Comparison of ENCODE assay signal across 11 cellular contexts in the genomic region with DNA sequence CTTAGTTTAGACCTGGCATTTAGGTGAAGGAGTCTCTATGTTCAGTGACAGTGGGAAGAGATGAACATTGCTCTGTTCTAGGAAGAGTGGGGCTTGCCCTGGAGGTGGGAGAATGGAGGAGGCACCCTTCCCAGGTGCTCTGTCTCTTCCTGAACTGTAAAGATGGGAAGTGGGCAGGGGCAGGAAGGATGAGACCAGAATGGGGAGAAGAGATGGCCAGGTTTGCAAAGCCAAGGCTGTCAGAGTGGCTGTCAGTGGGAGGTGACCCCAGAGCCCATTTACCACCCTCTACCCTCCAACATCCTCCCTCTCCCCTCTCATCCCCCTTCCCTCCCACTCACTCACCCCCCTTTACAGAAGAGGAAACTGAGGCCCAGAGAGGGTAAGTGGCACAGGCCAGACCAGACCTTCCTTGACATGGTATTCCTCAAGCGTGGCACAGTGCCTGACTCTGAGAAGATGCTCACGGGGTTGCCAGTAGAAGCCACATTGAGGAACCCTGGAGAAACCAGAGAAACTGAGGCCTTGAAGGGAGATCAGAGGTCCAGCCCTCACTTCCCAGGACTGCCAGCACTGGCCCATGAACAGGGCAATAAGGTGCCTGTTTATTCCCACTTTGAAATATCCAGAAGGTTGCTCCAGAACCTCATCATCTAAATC. TPM values are rescaled to one million over a fixed set of nuclear protein-coding genes. Genes with fewer than 3 reads are reported as not detected.
DNase-seq lines count a peak whose midpoint lies in the region; ATAC-seq, FAIRE-seq and TF ChIP-seq lines count a peak whose summit lies in the region.
"Had no signal": no experiment of that assay in that cellular context is flagged by ENCODE, and none has a peak within 500 bp of the region (broad histone marks: within the 10 kb centered on the region; RNA-seq: fewer than 3 reads in every experiment).

No MANE protein-coding gene starts in this region.

- H3K4me3 ChIP-seq in adipocyte (ENCODE audit: low read length) (no peak overlapping the region), muscle layer of duodenum (ENCODE audit: low read depth in 1 of 2, low read length in 2 of 2) (no peak overlapping the region), tibial nerve (no peak overlapping the region)

- ATAC-seq in activated T-cell treated with anti-CD3 and anti-CD28 coated beads, Interleukin-2, amount 50 U/mL, for 4 hours, result no peak

- H3K27ac ChIP-seq in muscle layer of duodenum (ENCODE audit: low read length), result peak overlapping the region; percentile 96
- peak overlapping the region; percentile 83 to 99 (median 96) for H3K27ac ChIP-seq in tibial nerve

- no peaks in the 10 kb centered on the region for H3K27me3 ChIP-seq in adipocyte (replicated peaks; ENCODE audit: control insufficient read depth, insufficient read depth, low read length)
- H3K27me3 ChIP-seq in muscle layer of duodenum (ENCODE audit: low read depth, low read length), result no peaks in the 10 kb centered on the region
- no peaks in the 10 kb centered on the region for H3K27me3 ChIP-seq in tibial nerve

- DNase-seq in activated T-cell treated with anti-CD3 and anti-CD28 coated beads, Interleukin-2, amount 50 U/mL, for 4 hours, result no peak
- DNase-seq in activated T-cell treated with anti-CD3 and anti-CD28 coated beads, Interleukin-2, amount 50 U/mL, for 48 hours, result no peak
- no peak for DNase-seq in adipocyte (ENCODE audit: low read depth)
- DNase-seq in tibial nerve (ENCODE audit: low spot score in 2 of 2), result no peak
- no peak for DNase-seq in LoVo (ENCODE audit: low spot score)
- DNase-seq in stimulated activated CD4-positive, alpha-beta T cell treated with anti-CD3 and anti-CD28 coated beads, Interleukin-4, amount 100 ng/mL, for 24 hours, result no peak
- no peak for DNase-seq in GM19239 (ENCODE audit: insufficient read length, low spot score)
- DNase-seq: activated CD4-positive, alpha-beta T cell treated with anti-CD3 and anti-CD28 coated beads for 1 hour; NCI-H69 had no signal

- H3K4me3 Mint-ChIP-seq in activated T-cell treated with anti-CD3 and anti-CD28 coated beads, Interleukin-2, amount 50 U/mL, for 4 hours, result peak overlapping the region; percentile 73

- H3K36me3 Mint-ChIP-seq in activated T-cell treated with anti-CD3 and anti-CD28 coated beads, Interleukin-2, amount 50 U/mL, for 4 hours (ENCODE audit: insufficient read depth), result no peaks in the 10 kb centered on the region

- no peak for FAIRE-seq in GM19239 (lab: Jason Lieb, UNC)

- TF ChIP-seq CTCF in tibial nerve (IDR thresholded peaks at IDR 0.05), result no peak

- H3K4me1 ChIP-seq in adipocyte (ENCODE audit: control insufficient read depth, insufficient read depth, low read length) (peaks cover 36% of the 10 kb centered on the region), muscle layer of duodenum (ENCODE audit: control insufficient read depth in 1 of 2, insufficient read depth in 2 of 2, low read length in 2 of 2) (peaks cover 28 to 64% of the 10 kb centered on the region in 2 donors), tibial nerve (peaks cover 0 to 89% (median 60%) of the 10 kb centered on the region in 4 donors)

- WGBS in tibial nerve, 2 donors, result 87 to 94% methylated on average over 2 of the region's 2 CpGs

- H3K9me3 Mint-ChIP-seq in activated T-cell treated with anti-CD3 and anti-CD28 coated beads, Interleukin-2, amount 50 U/mL, for 4 hours, result no peaks in the 10 kb centered on the region

- TF ChIP-seq POLR2A in tibial nerve (IDR thresholded peaks at IDR 0.05), result no peak

- H3K4me1 Mint-ChIP-seq in activated T-cell treated with anti-CD3 and anti-CD28 coated beads, Interleukin-2, amount 50 U/mL, for 4 hours (ENCODE audit: low read depth), result peaks cover 58% of the 10 kb centered on the region

- peaks cover under 1% of the 10 kb centered on the region for H3K36me3 ChIP-seq in adipocyte (ENCODE audit: control insufficient read depth, insufficient read depth, low read length, severe bottlenecking)
- peaks cover 0 to 1% of the 10 kb centered on the region in 2 donors for H3K36me3 ChIP-seq in muscle layer of duodenum (ENCODE audit: control insufficient read depth in 1 of 2, insufficient read depth in 2 of 2, low read length in 2 of 2)
- H3K36me3 ChIP-seq in tibial nerve, result peaks cover 0 to 6% (median 0%) of the 10 kb centered on the region in 3 donors

- no peak for TF ChIP-seq EP300 in tibial nerve (IDR thresholded peaks at IDR 0.05)

- H3K9me3 ChIP-seq in adipocyte (ENCODE audit: control insufficient read depth, low read length) (no peaks in the 10 kb centered on the region), muscle layer of duodenum (ENCODE audit: control insufficient read depth in 1 of 2, low read length in 2 of 2) (no peaks in the 10 kb centered on the region), tibial nerve (no peaks in the 10 kb centered on the region)

- H3K9ac ChIP-seq in adipocyte (ENCODE audit: low read length), result peak overlapping the region; percentile 77

- H3K27me3 Mint-ChIP-seq in activated T-cell treated with anti-CD3 and anti-CD28 coated beads, Interleukin-2, amount 50 U/mL, for 4 hours (ENCODE audit: low read depth), result no peaks in the 10 kb centered on the region

RNA-seq across cellular contexts. Expression of gene IGSF8, which starts 1.4 kb away (rescaled TPM):
- total RNA-seq in activated T-cell treated with anti-CD3 and anti-CD28 coated beads, Interleukin-2, amount 50 U/mL, for 4 hours, result 10 to 100 TPM; 30.5 to 45.7 (median 43.1) TPM
- 10 to 100 TPM; 42.6 to 73.9 (median 50.7) TPM for total RNA-seq in tibial nerve

RNA-seq across cellular contexts. Expression of gene ATP1A2, which starts 15.7 kb away (rescaled TPM):
- not detected for total RNA-seq in activated T-cell treated with anti-CD3 and anti-CD28 coated beads, Interleukin-2, amount 50 U/mL, for 4 hours
- 100 to 1,000 TPM; 173 to 211 (median 201) TPM for total RNA-seq in tibial nerve
- total RNA-seq: GM12878 had no signal

RNA-seq across cellular contexts. Expression of gene KCNJ9, which starts 18.5 kb away (rescaled TPM):
- not detected for total RNA-seq in activated T-cell treated with anti-CD3 and anti-CD28 coated beads, Interleukin-2, amount 50 U/mL, for 4 hours
- under 1 TPM in 1 of 4 donors, not detected in 3; 0.60 TPM for total RNA-seq in tibial nerve
- total RNA-seq: GM12878 had no signal

RNA-seq across cellular contexts. Expression of gene KCNJ10, which starts 29.9 kb away (rescaled TPM):
- under 1 TPM in 1 of 3 donors, not detected in 2; 0.32 TPM for total RNA-seq in activated T-cell treated with anti-CD3 and anti-CD28 coated beads, Interleukin-2, amount 50 U/mL, for 4 hours
- total RNA-seq in tibial nerve, result 10 to 100 TPM in 1 of 4 donors, 1 to 10 TPM in 3; 6.5 to 13.5 (median 8.8) TPM

RNA-seq across cellular contexts. Expression of gene ATP1A4, which starts 51.6 kb away (rescaled TPM):
- total RNA-seq in activated T-cell treated with anti-CD3 and anti-CD28 coated beads, Interleukin-2, amount 50 U/mL, for 4 hours, result not detected
- total RNA-seq in tibial nerve, result 1 to 10 TPM in 3 of 4 donors, under 1 TPM in 1; 0.90 to 5.0 (median 2.1) TPM

Comparison
In these comparisons a context has a peak if more than half of its experiments do, and no peak if none do; other contexts are left out.
1. RNA of gene ATP1A2, which starts 15.7 kb away (total RNA-seq): 173 to 211 TPM in tibial nerve; not detected in activated T-cell treated with anti-CD3 and anti-CD28 coated beads, Interleukin-2, amount 50 U/mL, for 4 hours; every median in the first group is over 100 times any median in the second.